Comparison of ENCODE assay signal across 14 cellular contexts in the genomic region with DNA sequence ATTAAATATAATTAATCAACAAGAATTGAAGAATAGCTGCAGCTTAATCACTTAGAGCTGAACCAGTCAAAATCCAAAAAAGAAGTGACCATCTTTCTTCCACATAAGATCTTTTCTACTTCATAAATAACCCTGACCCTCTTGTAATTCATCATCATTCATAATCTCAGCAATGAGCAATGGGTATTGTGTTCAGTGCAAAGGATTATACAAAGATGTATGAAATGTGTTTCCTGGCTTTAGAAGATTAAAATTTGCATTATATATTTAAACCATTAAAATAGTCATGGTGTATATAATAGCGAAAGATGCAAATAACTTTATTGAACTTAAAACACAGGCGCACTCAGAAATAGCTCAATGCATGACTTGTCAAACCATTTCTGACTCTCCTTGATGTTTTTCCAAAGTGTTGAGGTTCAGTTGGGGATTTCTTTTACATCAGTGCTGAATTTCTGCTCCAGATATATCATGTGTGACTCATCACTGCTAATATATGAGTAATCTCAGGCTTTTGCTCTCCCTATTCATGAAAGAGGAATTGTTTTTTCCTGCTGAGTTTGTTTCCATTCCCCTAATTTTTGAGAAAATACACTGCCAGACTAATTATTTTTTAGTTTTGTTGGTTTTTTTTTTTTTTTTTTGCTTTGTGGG.
DNase-seq lines count a peak whose midpoint lies in the region; ATAC-seq and TF ChIP-seq lines count a peak whose summit lies in the region.
"Had no signal": no experiment of that assay in that cellular context is flagged by ENCODE, and none has a peak within 500 bp of the region (broad histone marks: within the 10 kb centered on the region; RNA-seq: fewer than 3 reads in every experiment).

No MANE protein-coding gene starts in this region.

- TF ChIP-seq CTCF in foreskin fibroblast (IDR thresholded peaks at IDR 0.05; ENCODE audit: low read depth, low read length) = no peak

- ATAC-seq in T-helper 17 cell (no peak), GM21825 (IDR thresholded peaks at IDR 0.05; ENCODE audit: unreplicated experiment) (no peak)

- H3K9me3 ChIP-seq in T-helper 17 cell (ENCODE audit: control insufficient read depth, low read length, poor library complexity, severe bottlenecking) = no peaks in the 10 kb centered on the region
- H3K9me3 ChIP-seq: testis had no signal

- no peak overlapping the region for H3K27ac Mint-ChIP-seq in T-helper 17 cell
- H3K27ac Mint-ChIP-seq: activated T-helper 1 cell treated with anti-CD3 and anti-CD28 coated beads, Interleukin-12 subunit alpha, Interleukin-12 subunit beta, Interleukin-2, Interleukin-4 antibody, amounts not matched to agents 30 ng/mL and 10 ng/mL and 1 ng/mL, durations not matched to agents 14 hours and 24 hours and 36 hours; endodermal cell had no signal

- no peaks in the 10 kb centered on the region for H3K27me3 Mint-ChIP-seq in T-helper 17 cell

- H3K4me3 ChIP-seq in foreskin fibroblast (ENCODE audit: low read depth in 1 of 2, low read length in 2 of 2) = no peak overlapping the region
- H3K4me3 ChIP-seq: cardiac muscle cell, testis had no signal

- H3K36me3 Mint-ChIP-seq in T-helper 17 cell (ENCODE audit: low read depth) = no peaks in the 10 kb centered on the region

- DNase-seq in NCI-H446 treated with DMSO at 0.1 percent for 48 hours (lab: John Stamatoyannopoulos, UW) (peak; percentile 3), NCI-H446 (lab: John Stamatoyannopoulos, UW) (no peak), amniotic stem cell (lab: John Stamatoyannopoulos, UW) (peak; percentile 7), foreskin fibroblast (peak; percentile 0 to 58), NCI-H524 (lab: John Stamatoyannopoulos, UW) (no peak), T-helper 17 cell (no peak), SIG-M5 (lab: John Stamatoyannopoulos, UW) (no peak)
- DNase-seq: endodermal cell; NCI-H2029 treated with DMSO at 0.1 percent for 48 hours; stimulated activated CD4-positive, alpha-beta T cell treated with anti-CD3 and anti-CD28 coated beads, Interleukin-12 subunit alpha, Interleukin-12 subunit beta, amount 100 ng/mL, for 4 hours; testis had no signal

- no peaks in the 10 kb centered on the region for H3K4me1 Mint-ChIP-seq in T-helper 17 cell
- H3K4me1 Mint-ChIP-seq: endodermal cell had no signal

- H3K4me3 Mint-ChIP-seq in T-helper 17 cell = no peak overlapping the region
- H3K4me3 Mint-ChIP-seq: activated T-helper 1 cell treated with anti-CD3 and anti-CD28 coated beads, Interleukin-12 subunit alpha, Interleukin-12 subunit beta, Interleukin-2, Interleukin-4 antibody, amounts not matched to agents 30 ng/mL and 10 ng/mL and 1 ng/mL, durations not matched to agents 14 hours and 24 hours and 36 hours; endodermal cell had no signal

Comparison
In these comparisons a context has a peak if more than half of its experiments do, and no peak if none do; other contexts are left out.
1. DNase-seq: peak in NCI-H446 treated with DMSO at 0.1 percent for 48 hours (single experiment), amniotic stem cell (single experiment) and foreskin fibroblast (2 of 2); none in NCI-H446 (0 of 2), NCI-H524 (0 of 2), T-helper 17 cell (0 of 3) and SIG-M5 (single experiment).